27 cellular contexts compared by ENCODE assay signal in genomic region chr16:55047331-55047730, GRCh38.
"Had no signal": no experiment of that assay in that cellular context is flagged by ENCODE, and none has a peak within 500 bp of the region (broad histone marks: within the 10 kb centered on the region; RNA-seq: fewer than 3 reads in every experiment).

No MANE protein-coding gene starts in this region.

- H3K36me3 Mint-ChIP-seq: activated naive CD4-positive, alpha-beta T cell treated with anti-CD3 and anti-CD28 coated beads, Interleukin-2, amount 50 U/mL, for 24 hours; activated naive CD8-positive, alpha-beta T cell treated with anti-CD3 and anti-CD28 coated beads for 36 hours had no signal

- DNase-seq: activated B cell treated with CpG ODN at 0.5 μM for 24 hours; activated CD4-positive, alpha-beta T cell treated with anti-CD3 and anti-CD28 coated beads for 48 hours; activated CD4-positive, alpha-beta T cell treated with anti-CD3 and anti-CD28 coated beads, Interleukin-2, amount 50 U/mL, for 1 hour; activated CD4-positive, alpha-beta T cell treated with anti-CD3 and anti-CD28 coated beads, Interleukin-2, amount 50 U/mL, for 48 hours; activated effector memory CD4-positive, alpha-beta T cell treated with anti-CD3 and anti-CD28 coated beads, Interleukin-2, amount 50 U/mL, for 16 hours; activated naive CD4-positive, alpha-beta T cell treated with anti-CD3 and anti-CD28 coated beads for 36 hours; activated naive CD8-positive, alpha-beta T cell treated with anti-CD3 and anti-CD28 coated beads for 36 hours; activated naive CD8-positive, alpha-beta T cell treated with anti-CD3 and anti-CD28 coated beads, Interleukin-2, amount 50 U/mL, for 24 hours; activated T-cell treated with anti-CD3 and anti-CD28 coated beads, Interleukin-2, amount 50 U/mL, for 1 hour; activated T-cell treated with anti-CD3 and anti-CD28 coated beads, Interleukin-2, amount 50 U/mL, for 48 hours; amygdala; aorta; body of pancreas; caudate nucleus; effector CD8-positive, alpha-beta T cell; esophagus squamous epithelium; foreskin melanocyte; T-helper 1 cell; T-helper 17 cell; T1000; WERI-Rb-1 had no signal

- H3K27me3 Mint-ChIP-seq: activated naive CD8-positive, alpha-beta T cell treated with anti-CD3 and anti-CD28 coated beads for 36 hours had no signal

- H3K4me3 Mint-ChIP-seq: activated B cell treated with CpG ODN at 0.5 μM for 24 hours; activated naive CD4-positive, alpha-beta T cell treated with anti-CD3 and anti-CD28 coated beads for 36 hours; activated naive CD4-positive, alpha-beta T cell treated with anti-CD3 and anti-CD28 coated beads, Interleukin-2, amount 50 U/mL, for 24 hours; activated naive CD8-positive, alpha-beta T cell treated with anti-CD3 and anti-CD28 coated beads for 36 hours; activated naive CD8-positive, alpha-beta T cell treated with anti-CD3 and anti-CD28 coated beads, Interleukin-2, amount 50 U/mL, for 24 hours; activated T-helper 1 cell treated with anti-CD3 and anti-CD28 coated beads, Interleukin-12 subunit alpha, Interleukin-12 subunit beta, Interleukin-2, Interleukin-4 antibody, amounts not matched to agents 30 ng/mL and 10 ng/mL and 1 ng/mL, durations not matched to agents 14 hours and 24 hours and 36 hours; T-helper 17 cell; T-helper 2 cell treated with Interferon-gamma antibody and Interleukin-4, amounts not matched to agents 5 μg/mL and 100 μg/mL, for 36 hours had no signal

- H3K4me1 ChIP-seq: adrenal gland, body of pancreas, esophagus squamous epithelium, gastroesophageal sphincter had no signal

- H3K9me3 Mint-ChIP-seq: activated B cell treated with CpG ODN at 0.5 μM for 24 hours; activated naive CD4-positive, alpha-beta T cell treated with anti-CD3 and anti-CD28 coated beads for 36 hours; activated naive CD4-positive, alpha-beta T cell treated with anti-CD3 and anti-CD28 coated beads, Interleukin-2, amount 50 U/mL, for 24 hours; activated naive CD8-positive, alpha-beta T cell treated with anti-CD3 and anti-CD28 coated beads for 36 hours; activated naive CD8-positive, alpha-beta T cell treated with anti-CD3 and anti-CD28 coated beads, Interleukin-2, amount 50 U/mL, for 24 hours; activated T-helper 1 cell treated with anti-CD3 and anti-CD28 coated beads, Interleukin-12 subunit alpha, Interleukin-12 subunit beta, Interleukin-2, Interleukin-4 antibody, amounts not matched to agents 30 ng/mL and 10 ng/mL and 1 ng/mL, durations not matched to agents 14 hours and 24 hours and 36 hours; activated T-helper 2 cell treated with anti-CD3 and anti-CD28 coated beads, Interferon-gamma antibody, Interleukin-2, Interleukin-4, amounts not matched to agents 10 μg/mL and 5 μg/mL and 100 μg/mL, durations not matched to agents 14 hours and 24 hours and 36 hours; T-helper 2 cell treated with Interferon-gamma antibody and Interleukin-4, amounts not matched to agents 5 μg/mL and 100 μg/mL, for 36 hours had no signal

- H3K27ac Mint-ChIP-seq: activated B cell treated with CpG ODN at 0.5 μM for 24 hours; activated naive CD4-positive, alpha-beta T cell treated with anti-CD3 and anti-CD28 coated beads for 36 hours; activated naive CD4-positive, alpha-beta T cell treated with anti-CD3 and anti-CD28 coated beads, Interleukin-2, amount 50 U/mL, for 24 hours; activated naive CD8-positive, alpha-beta T cell treated with anti-CD3 and anti-CD28 coated beads for 36 hours; activated naive CD8-positive, alpha-beta T cell treated with anti-CD3 and anti-CD28 coated beads, Interleukin-2, amount 50 U/mL, for 24 hours; activated T-helper 1 cell treated with anti-CD3 and anti-CD28 coated beads, Interleukin-12 subunit alpha, Interleukin-12 subunit beta, Interleukin-2, Interleukin-4 antibody, amounts not matched to agents 30 ng/mL and 10 ng/mL and 1 ng/mL, durations not matched to agents 14 hours and 24 hours and 36 hours; activated T-helper 2 cell treated with anti-CD3 and anti-CD28 coated beads, Interferon-gamma antibody, Interleukin-2, Interleukin-4, amounts not matched to agents 10 μg/mL and 5 μg/mL and 100 μg/mL, durations not matched to agents 14 hours and 24 hours and 36 hours; T-helper 17 cell; T-helper 2 cell treated with Interferon-gamma antibody and Interleukin-4, amounts not matched to agents 5 μg/mL and 100 μg/mL, for 36 hours had no signal

- H3K27me3 ChIP-seq: body of pancreas had no signal

- H3K36me3 ChIP-seq: adrenal gland, esophagus squamous epithelium, gastroesophageal sphincter, WERI-Rb-1 had no signal

- H3K4me1 Mint-ChIP-seq: activated B cell treated with CpG ODN at 0.5 μM for 24 hours; activated naive CD4-positive, alpha-beta T cell treated with anti-CD3 and anti-CD28 coated beads, Interleukin-2, amount 50 U/mL, for 24 hours; activated naive CD8-positive, alpha-beta T cell treated with anti-CD3 and anti-CD28 coated beads for 36 hours; activated naive CD8-positive, alpha-beta T cell treated with anti-CD3 and anti-CD28 coated beads, Interleukin-2, amount 50 U/mL, for 24 hours; T-helper 17 cell had no signal

- H3K9me3 ChIP-seq: adrenal gland, body of pancreas, esophagus squamous epithelium, gastroesophageal sphincter had no signal

- H3K4me3 ChIP-seq: adrenal gland, body of pancreas, esophagus squamous epithelium, gastroesophageal sphincter had no signal
